Comparison of ENCODE assay signal across 1 cellular context in genomic region chr15:74584779-74585178, GRCh38.
TF ChIP-seq lines count a peak whose summit lies in the region.

No MANE protein-coding gene starts in this region.

TF ChIP-seq in K562, 482 proteins besides CTCF, POLR2A, EP300 and RAD21 (continued from another document):
- TF ChIP-seq HES1 (IDR thresholded peaks at IDR 0.05; ENCODE audit: low read depth), result peak; percentile 77
- peak in 1 of 2 experiments; percentile 63; a peak in 1 of 4 replicates for TF ChIP-seq TEAD1 (CRISPR knock-in tag; IDR thresholded peaks at IDR 0.05)
- peak; percentile 60; the same call in 1 of the 2 replicates for TF ChIP-seq GATA2 (CRISPR knock-in tag; IDR thresholded peaks at IDR 0.05)
- TF ChIP-seq CCNT2 (IDR thresholded peaks at IDR 0.05; ENCODE audit: borderline replicate concordance, extremely low read depth, insufficient read length, low read depth, low read length), result peak; percentile 53
- peak in 1 of 2 experiments; percentile 50; a peak in 1 of 4 replicates for TF ChIP-seq ZNF639 (CRISPR knock-in tag; conservative IDR thresholded peaks at IDR 0.05 in 1 of 2, IDR thresholded peaks at IDR 0.05 in 1 of 2)
- peak; percentile 99 for TF ChIP-seq MEIS2 (IDR thresholded peaks at IDR 0.05; ENCODE audit: partially characterized antibody)
- TF ChIP-seq PREB (CRISPR knock-in tag; IDR thresholded peaks at IDR 0.05), result no peak
- TF ChIP-seq SMAD3 (CRISPR knock-in tag; conservative IDR thresholded peaks at IDR 0.05), result 0 out of 2 replicates have a peak, but pooled peaks have one; percentile 40
- peak; percentile 73; the same call in 1 of the 2 replicates for TF ChIP-seq TEAD4 (IDR thresholded peaks at IDR 0.05; ENCODE audit: low read length)
- no peak for TF ChIP-seq TEAD4 (CRISPR knock-in tag; IDR thresholded peaks at IDR 0.05; ENCODE audit: borderline replicate concordance)
- peak; percentile 56 for TF ChIP-seq VEZF1 (CRISPR knock-in tag; IDR thresholded peaks at IDR 0.05)
- 0 out of 2 replicates have a peak, but pooled peaks have one; percentile 28 for TF ChIP-seq ZNF766 (CRISPR knock-in tag; conservative IDR thresholded peaks at IDR 0.05)
- peak in 1 of 2 experiments; percentile 86; a peak in 2 of 4 replicates for TF ChIP-seq HDAC1 (IDR thresholded peaks at IDR 0.05)
- TF ChIP-seq MNT (conservative IDR thresholded peaks at IDR 0.05), result peak in 1 of 2 experiments; percentile 24; a peak in 1 of 4 replicates
- TF ChIP-seq CTBP1 (IDR thresholded peaks at IDR 0.05; ENCODE audit: borderline replicate concordance), result peak; percentile 82
- TF ChIP-seq ZNF583 (CRISPR knock-in tag; IDR thresholded peaks at IDR 0.05), result peak; percentile 20; the same call in 1 of the 2 replicates
- peak in 1 of 2 experiments; percentile 45; a peak in 1 of 4 replicates for TF ChIP-seq TBL1XR1 (IDR thresholded peaks at IDR 0.05; ENCODE audit: low read length in 2 of 2)
- TF ChIP-seq ZNF398 (CRISPR knock-in tag; IDR thresholded peaks at IDR 0.05), result no peak
- no peak for TF ChIP-seq NR2C2 (CRISPR knock-in tag; IDR thresholded peaks at IDR 0.05)
- no peak for TF ChIP-seq NR2C2 (tag; IDR thresholded peaks at IDR 0.05)
- TF ChIP-seq SMARCC2 (IDR thresholded peaks at IDR 0.05; ENCODE audit: low read depth), result no peak
- TF ChIP-seq FOSL1 (tag; conservative IDR thresholded peaks at IDR 0.05), result peak; percentile 40
- no peak for TF ChIP-seq BACH1 (tag; IDR thresholded peaks at IDR 0.05)
- TF ChIP-seq TFAP4 (CRISPR knock-in tag; IDR thresholded peaks at IDR 0.05; ENCODE audit: borderline replicate concordance), result peak; percentile 26; the same call in 1 of the 2 replicates
- 0 out of 2 replicates have a peak, but pooled peaks have one; percentile 10 for TF ChIP-seq ETV1 (tag; conservative IDR thresholded peaks at IDR 0.05; ENCODE audit: low read depth)
- TF ChIP-seq SPI1 (IDR thresholded peaks at IDR 0.05; ENCODE audit: borderline replicate concordance, low read depth, low read length), result 0 out of 2 replicates have a peak, but pooled peaks have one; percentile 44
- TF ChIP-seq MYNN (IDR thresholded peaks at IDR 0.05), result peak; percentile 46; the same call in 1 of the 2 replicates
- TF ChIP-seq MYNN (CRISPR knock-in tag; IDR thresholded peaks at IDR 0.05), result no peak
- TF ChIP-seq MTA1 (IDR thresholded peaks at IDR 0.05; ENCODE audit: borderline replicate concordance), result peak; percentile 54; the same call in 1 of the 2 replicates
- no peak for TF ChIP-seq SMARCB1 (IDR thresholded peaks at IDR 0.05; ENCODE audit: insufficient read length, low read depth)
